In the genomic region with DNA sequence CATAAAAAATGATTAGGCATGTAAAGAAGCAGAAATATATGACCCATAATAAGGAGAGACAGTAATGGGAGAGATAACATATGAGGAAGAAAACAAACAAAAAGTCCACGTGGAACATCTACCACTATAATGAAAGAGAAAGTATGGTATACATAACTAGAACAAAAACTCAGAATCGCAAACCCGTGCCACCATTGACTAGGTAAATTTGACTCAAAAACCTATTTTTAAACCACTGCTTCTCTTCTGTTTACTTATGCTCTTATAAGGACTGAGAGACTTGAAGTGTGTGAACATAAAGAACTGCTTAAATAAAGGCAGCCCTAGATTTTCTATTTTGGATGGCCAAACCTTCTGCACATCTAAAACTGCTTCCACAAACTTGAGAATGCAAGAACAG, we compare ENCODE assay signal across 14 cellular contexts.
"Had no signal": no experiment of that assay in that cellular context is flagged by ENCODE, and none has a peak within 500 bp of the region (broad histone marks: within the 10 kb centered on the region; RNA-seq: fewer than 3 reads in every experiment).

No MANE protein-coding gene starts in this region.

- DNase-seq: activated CD4-positive, alpha-beta T cell treated with anti-CD3 and anti-CD28 coated beads, Interleukin-2, amount 10 ng/mL, durations not matched to agents 24 days and 14 days; activated CD4-positive, CD25-positive, alpha-beta regulatory T cell; activated CD8-positive, alpha-beta memory T cell treated with anti-CD3 and anti-CD28 coated beads for 24 hours; activated gamma-delta T cell treated with Interleukin-2 at 50 U/mL for 16 hours; amygdala; body of pancreas; caudate nucleus; midbrain; naive B cell; pancreas; stimulated activated CD4-positive, alpha-beta T cell treated with anti-CD3 and anti-CD28 coated beads, Interleukin-1b, Interleukin-23, amount 100 ng/mL, for 48 hours; thyroid gland had no signal

- H3K4me1 Mint-ChIP-seq: activated CD4-positive, alpha-beta T cell treated with anti-CD3 and anti-CD28 coated beads, Interleukin-2, amount 10 ng/mL, durations not matched to agents 24 days and 14 days; naive B cell; stimulated activated memory B cell treated with anti-CD40 and anti-IgM and Interleukin-4, amounts not matched to agents 10 μg/mL and 1 μg/mL and 100 μg/mL, for 72 hours had no signal

- ATAC-seq: body of pancreas; pancreas; stimulated activated memory B cell treated with anti-CD40 and anti-IgM and Interleukin-4, amounts not matched to agents 10 μg/mL and 1 μg/mL and 100 μg/mL, for 72 hours had no signal

- H3K27me3 Mint-ChIP-seq: activated CD4-positive, alpha-beta T cell treated with anti-CD3 and anti-CD28 coated beads, Interleukin-2, amount 10 ng/mL, durations not matched to agents 24 days and 14 days; activated naive CD8-positive, alpha-beta T cell; naive B cell; stimulated activated memory B cell treated with anti-CD40 and anti-IgM and Interleukin-4, amounts not matched to agents 10 μg/mL and 1 μg/mL and 100 μg/mL, for 72 hours had no signal

- H3K36me3 Mint-ChIP-seq: activated naive CD8-positive, alpha-beta T cell; naive B cell; stimulated activated memory B cell treated with anti-CD40 and anti-IgM and Interleukin-4, amounts not matched to agents 10 μg/mL and 1 μg/mL and 100 μg/mL, for 72 hours had no signal

- H3K27ac Mint-ChIP-seq: activated CD4-positive, alpha-beta T cell treated with anti-CD3 and anti-CD28 coated beads, Interleukin-2, amount 10 ng/mL, durations not matched to agents 24 days and 14 days; activated naive CD8-positive, alpha-beta T cell; naive B cell; stimulated activated memory B cell treated with anti-CD40 and anti-IgM and Interleukin-4, amounts not matched to agents 10 μg/mL and 1 μg/mL and 100 μg/mL, for 72 hours had no signal

- H3K9me3 ChIP-seq: body of pancreas, pancreas, thyroid gland had no signal

- H3K27ac ChIP-seq: body of pancreas, pancreas, thyroid gland had no signal

- H3K4me1 ChIP-seq: body of pancreas, pancreas, thyroid gland had no signal

- H3K27me3 ChIP-seq: body of pancreas, pancreas, thyroid gland had no signal

- H3K4me3 Mint-ChIP-seq: activated CD4-positive, alpha-beta T cell treated with anti-CD3 and anti-CD28 coated beads, Interleukin-2, amount 10 ng/mL, durations not matched to agents 24 days and 14 days; activated naive CD8-positive, alpha-beta T cell; naive B cell; stimulated activated memory B cell treated with anti-CD40 and anti-IgM and Interleukin-4, amounts not matched to agents 10 μg/mL and 1 μg/mL and 100 μg/mL, for 72 hours had no signal

- H3K4me3 ChIP-seq: body of pancreas, pancreas, thyroid gland had no signal

- H3K36me3 ChIP-seq: pancreas, thyroid gland had no signal
